11 cellular contexts compared by ENCODE assay signal in the genomic region with DNA sequence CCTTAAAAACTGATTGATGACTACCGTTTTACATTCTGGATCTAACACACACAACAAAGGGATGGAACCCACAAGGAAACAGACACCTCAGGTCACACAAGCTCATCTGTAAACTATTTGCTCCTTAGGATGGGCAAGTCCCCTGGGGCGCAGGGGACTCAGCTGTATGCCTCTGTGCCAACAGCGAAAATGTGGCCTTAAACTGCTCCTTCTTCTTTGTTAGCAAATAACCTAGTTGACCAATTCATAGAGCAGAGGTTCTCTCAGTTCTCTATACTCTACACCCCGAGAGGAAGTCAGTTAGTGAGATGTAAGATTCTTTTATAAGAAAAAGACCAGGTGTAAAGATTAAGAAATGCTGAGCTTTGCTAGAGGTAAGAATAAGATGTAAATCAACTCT.
DNase-seq lines count a peak whose midpoint lies in the region; ATAC-seq and TF ChIP-seq lines count a peak whose summit lies in the region.
"Had no signal": no experiment of that assay in that cellular context is flagged by ENCODE, and none has a peak within 500 bp of the region (broad histone marks: within the 10 kb centered on the region; RNA-seq: fewer than 3 reads in every experiment).

No MANE protein-coding gene starts in this region.

- H3K36me3 Mint-ChIP-seq in Calu3 (ENCODE audit: insufficient read depth, unreplicated experiment): no peaks in the 10 kb centered on the region

- H3K27ac Mint-ChIP-seq in Calu3 (ENCODE audit: unreplicated experiment): no peak overlapping the region
- H3K27ac Mint-ChIP-seq: stimulated activated memory B cell treated with anti-CD40 and anti-IgM and Interleukin-4, amounts not matched to agents 10 μg/mL and 1 μg/mL and 100 μg/mL, for 72 hours had no signal

- TF ChIP-seq CTCF in GM20000 (IDR thresholded peaks at IDR 0.05; ENCODE audit: extremely low read depth, missing control alignments) (no peak), Calu3 (IDR thresholded peaks at IDR 0.05; ENCODE audit: unreplicated experiment) (no peak)

- H3K27me3 ChIP-seq in BLaER1: no peaks in the 10 kb centered on the region

- no peak overlapping the region for H3K4me3 Mint-ChIP-seq in Calu3 (ENCODE audit: low read depth, unreplicated experiment)
- H3K4me3 Mint-ChIP-seq: stimulated activated memory B cell treated with anti-CD40 and anti-IgM and Interleukin-4, amounts not matched to agents 10 μg/mL and 1 μg/mL and 100 μg/mL, for 72 hours had no signal

- BruUV-seq in Calu3 (replicated peaks; lab: Mats Ljungman, UMichigan): no TSS peak

- peaks cover 13% of the 10 kb centered on the region for H3K9me3 ChIP-seq in BLaER1

- peaks cover 17% of the 10 kb centered on the region for H3K27me3 Mint-ChIP-seq in Calu3 (ENCODE audit: unreplicated experiment)

- in situ Hi-C loops in ACHN (cut with HindIII; ENCODE audit: low pct_ligation_motif_present, low pct_unique_long_range_greater_than_20kb, low sequenced_read_pairs): no loop called here

- no peaks in the 10 kb centered on the region for H3K9me3 Mint-ChIP-seq in Calu3 (ENCODE audit: low read depth, unreplicated experiment)

- CTCF ChIA-PET in Calu3 (lab: Charles Lee): interaction anchor here (0.9 to 1.0 kb wide), 2 partner anchors 20 to 763 kb away, joined by 3 read pairs; no protein-coding TSS in a partner anchor

- H3K4me3 ChIP-seq in BLaER1: no peak overlapping the region

- peak overlapping the region; percentile 68 for H3K4me2 ChIP-seq in BLaER1

- no peaks in the 10 kb centered on the region for H3K36me3 ChIP-seq in BLaER1

- peak; percentile 46 for DNase-seq in NOMO-1 treated with DMSO at 0.1 percent for 48 hours (lab: John Stamatoyannopoulos, UW; ENCODE audit: unreplicated experiment)
- DNase-seq in GDM1 (lab: John Stamatoyannopoulos, UW): no peak
- no peak for DNase-seq in GM20000 (ENCODE audit: low spot score)
- no peak for DNase-seq in ACHN
- DNase-seq in Calu3: no peak
- DNase-seq: erythroblast, T-helper 1 cell had no signal

- no peak overlapping the region for H3K27ac ChIP-seq in BLaER1

- H3K4me1 ChIP-seq in BLaER1: peaks cover 30% of the 10 kb centered on the region

- H3K4me1 Mint-ChIP-seq in Calu3 (ENCODE audit: low read depth, unreplicated experiment): peaks cover 14% of the 10 kb centered on the region

- H3K9ac ChIP-seq in BLaER1: no peak overlapping the region

- intact Hi-C loops in Calu3 (cut with micrococcal nuclease; ENCODE audit: unreplicated experiment): no loop called here

- no peaks in the 10 kb centered on the region for H4K20me1 ChIP-seq in BLaER1

- ATAC-seq in GM19395 (IDR thresholded peaks at IDR 0.05; ENCODE audit: unreplicated experiment) (peak; percentile 52), HG02981 (IDR thresholded peaks at IDR 0.05; ENCODE audit: unreplicated experiment) (peak; percentile 58)
- ATAC-seq: stimulated activated memory B cell treated with anti-CD40 and anti-IgM and Interleukin-4, amounts not matched to agents 10 μg/mL and 1 μg/mL and 100 μg/mL, for 72 hours had no signal
